ENCODE assay signal across 10 cellular contexts in the genomic region with DNA sequence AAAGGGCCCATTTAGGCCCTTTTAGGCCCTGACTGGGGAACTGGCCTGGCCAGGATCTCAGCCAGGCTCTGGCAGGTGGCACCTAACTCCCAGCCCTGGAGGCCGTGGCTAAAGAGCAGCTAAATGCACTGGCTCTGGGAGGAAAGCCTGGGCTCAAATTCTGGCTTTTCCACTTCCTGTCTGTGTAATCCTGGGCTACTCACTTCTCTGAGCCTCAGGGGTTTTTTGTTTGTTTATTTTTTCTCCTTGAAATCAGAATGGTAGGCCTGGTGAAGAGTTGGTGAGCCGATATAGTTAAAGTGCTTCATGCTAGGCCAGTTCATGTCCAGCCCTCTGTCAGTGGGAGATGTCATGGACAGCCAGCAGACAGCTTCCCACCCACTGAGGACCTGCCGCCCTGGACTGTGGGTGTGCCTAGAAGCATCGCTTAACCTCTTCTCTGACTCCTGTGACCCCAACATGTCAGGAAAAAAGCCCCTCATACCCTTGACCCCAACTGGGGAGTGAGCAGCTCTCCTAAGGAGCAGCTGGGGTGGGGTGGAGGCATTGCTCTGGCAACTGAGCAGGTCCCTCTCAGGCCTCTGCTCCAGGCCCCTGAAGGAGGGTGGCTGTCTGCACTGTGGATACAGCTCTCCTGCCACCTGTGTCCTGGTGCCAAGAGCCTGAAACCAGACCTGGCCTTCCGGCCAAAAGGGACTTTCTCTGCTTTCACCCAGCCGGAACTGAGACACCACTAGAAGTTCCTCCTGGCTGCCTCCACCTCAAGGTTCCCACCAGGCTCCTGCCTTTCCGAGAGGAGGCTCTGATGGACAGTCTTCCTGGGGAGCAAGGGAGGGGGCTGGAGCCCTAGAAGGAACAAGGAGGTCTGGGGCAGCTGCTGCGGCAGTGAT. TPM values are rescaled to one million over a fixed set of nuclear protein-coding genes. Genes with fewer than 3 reads are reported as not detected.
DNase-seq lines count a peak whose midpoint lies in the region; ATAC-seq, FAIRE-seq and TF ChIP-seq lines count a peak whose summit lies in the region.
"Had no signal": no experiment of that assay in that cellular context is flagged by ENCODE, and none has a peak within 500 bp of the region (broad histone marks: within the 10 kb centered on the region; RNA-seq: fewer than 3 reads in every experiment).

No MANE protein-coding gene starts in this region.

- H3K4me2 ChIP-seq in astrocyte (ENCODE audit: low read length) = peak overlapping the region; percentile 48

- H2AFZ ChIP-seq in ACC112 (ENCODE audit: low read length, unreplicated experiment) (no peak overlapping the region), astrocyte (ENCODE audit: low read depth, low read length) (no peak overlapping the region)

- H3K9ac ChIP-seq in astrocyte (ENCODE audit: low read length) (peak overlapping the region; percentile 17), colonic mucosa (ENCODE audit: low read depth in 2 of 2, low read length in 2 of 2) (no peak overlapping the region)

- H3K27me3 ChIP-seq in ACC112 (ENCODE audit: insufficient read depth, low read length) (no peaks in the 10 kb centered on the region), astrocyte (ENCODE audit: insufficient read depth, low read length) (no peaks in the 10 kb centered on the region), colonic mucosa (no peaks in the 10 kb centered on the region)

- H3K36me3 ChIP-seq in ACC112 (ENCODE audit: insufficient read depth, low read length) = no peaks in the 10 kb centered on the region
- H3K36me3 ChIP-seq in astrocyte (ENCODE audit: insufficient read depth, low read length) = peaks cover 4% of the 10 kb centered on the region
- no peaks in the 10 kb centered on the region for H3K36me3 ChIP-seq in colonic mucosa

- H3K27ac ChIP-seq in ACC112 (ENCODE audit: low read depth, low read length) (peak overlapping the region; percentile 24; the same call in 1 of the 2 replicates), astrocyte (ENCODE audit: low read depth, low read length) (peak overlapping the region; percentile 19), colonic mucosa (no peak overlapping the region)

- H3K4me3 ChIP-seq in ACC112 (ENCODE audit: low read depth, low read length) (no peak overlapping the region), astrocyte (ENCODE audit: insufficient read depth, low read depth, low read length) (no peak overlapping the region), colonic mucosa (no peak overlapping the region)

- H3K4me1 ChIP-seq in ACC112 (ENCODE audit: control insufficient read depth, insufficient read depth, low read length, unreplicated experiment) (peaks cover 31% of the 10 kb centered on the region), astrocyte (ENCODE audit: insufficient read depth, low read length) (peaks cover 35% of the 10 kb centered on the region), colonic mucosa (peaks cover 3% of the 10 kb centered on the region)

- H3K9me3 ChIP-seq in astrocyte (ENCODE audit: insufficient read depth, low read depth, low read length) (no peaks in the 10 kb centered on the region), colonic mucosa (no peaks in the 10 kb centered on the region)

- H3K4me3 Mint-ChIP-seq in HFFc6 (peak overlapping the region; percentile 53; the same call in 1 of the 2 replicates), astrocyte (ENCODE audit: unreplicated experiment) (no peak overlapping the region)
- H3K4me3 Mint-ChIP-seq in activated CD8-positive, alpha-beta memory T cell treated with anti-CD3 and anti-CD28 coated beads, Interleukin-2, amount 10 ng/mL, durations not matched to agents 7 days and 5 days = no peak overlapping the region

- CTCF ChIA-PET in activated CD8-positive, alpha-beta memory T cell treated with anti-CD3 and anti-CD28 coated beads, Interleukin-2, amount 10 ng/mL, durations not matched to agents 7 days and 5 days (lab: Charles Lee) = interaction anchor here (0.6 kb wide), 1 partner anchor 353 kb away, joined by 3 read pairs; no protein-coding TSS in a partner anchor

- H3K36me3 Mint-ChIP-seq in HFFc6 (ENCODE audit: low read depth) (peaks cover 7% of the 10 kb centered on the region; the same call in 1 of the 2 replicates), astrocyte (ENCODE audit: low read depth, unreplicated experiment) (peaks cover 9% of the 10 kb centered on the region)
- no peaks in the 10 kb centered on the region for H3K36me3 Mint-ChIP-seq in activated CD8-positive, alpha-beta memory T cell treated with anti-CD3 and anti-CD28 coated beads, Interleukin-2, amount 10 ng/mL, durations not matched to agents 7 days and 5 days

- H3K9me3 Mint-ChIP-seq in HFFc6 (no peaks in the 10 kb centered on the region), astrocyte (ENCODE audit: unreplicated experiment) (no peaks in the 10 kb centered on the region)
- no peaks in the 10 kb centered on the region for H3K9me3 Mint-ChIP-seq in activated CD8-positive, alpha-beta memory T cell treated with anti-CD3 and anti-CD28 coated beads, Interleukin-2, amount 10 ng/mL, durations not matched to agents 7 days and 5 days (ENCODE audit: low read depth)

- peak overlapping the region; percentile 88 for H3K27ac Mint-ChIP-seq in HFFc6
- no peak overlapping the region for H3K27ac Mint-ChIP-seq in astrocyte (ENCODE audit: unreplicated experiment)
- no peak overlapping the region for H3K27ac Mint-ChIP-seq in activated CD8-positive, alpha-beta memory T cell treated with anti-CD3 and anti-CD28 coated beads, Interleukin-2, amount 10 ng/mL, durations not matched to agents 7 days and 5 days

- intact Hi-C loops in colonic mucosa (cut with DNase I) = no loop called here

- FAIRE-seq in astrocyte (lab: Jason Lieb, UNC) = peak; percentile 49

- DNase-seq in HFFc6 (peak; percentile 72), astrocyte (ENCODE audit: low read depth) (no peak), left kidney (ENCODE audit: low read depth, low spot score) (peak; percentile 39), colonic mucosa (no peak), NCI-H2171 (lab: John Stamatoyannopoulos, UW) (no peak)
- DNase-seq in activated CD8-positive, alpha-beta memory T cell treated with anti-CD3 and anti-CD28 coated beads, Interleukin-2, amount 10 ng/mL, durations not matched to agents 7 days and 5 days = no peak
- DNase-seq: activated CD4-positive, alpha-beta T cell treated with anti-CD3 and anti-CD28 coated beads, Interleukin-2, amount 50 U/mL, for 4 hours; NCI-H524 treated with DMSO at 0.1 percent for 48 hours had no signal

- peaks cover 85% of the 10 kb centered on the region for H3K4me1 Mint-ChIP-seq in HFFc6 (ENCODE audit: low read depth)
- H3K4me1 Mint-ChIP-seq in astrocyte (ENCODE audit: low read depth, unreplicated experiment) = peaks cover 49% of the 10 kb centered on the region
- H3K4me1 Mint-ChIP-seq in activated CD8-positive, alpha-beta memory T cell treated with anti-CD3 and anti-CD28 coated beads, Interleukin-2, amount 10 ng/mL, durations not matched to agents 7 days and 5 days = no peaks in the 10 kb centered on the region

- H3K79me2 ChIP-seq in ACC112 (ENCODE audit: control insufficient read depth, insufficient read depth, low read length, unreplicated experiment) = peaks cover 94% of the 10 kb centered on the region
- H3K79me2 ChIP-seq in astrocyte (ENCODE audit: insufficient read depth, low read length) = peaks cover 99% of the 10 kb centered on the region

- TF ChIP-seq CTCF in HFFc6 (IDR thresholded peaks at IDR 0.05) (no peak), astrocyte (IDR thresholded peaks at IDR 0.05; ENCODE audit: insufficient read depth, low read depth, low read length) (no peak), colonic mucosa (IDR thresholded peaks at IDR 0.05) (no peak)

- peaks cover 98% of the 10 kb centered on the region for H4K20me1 ChIP-seq in astrocyte (ENCODE audit: insufficient read depth, low read length)

- no peak for ATAC-seq in activated CD8-positive, alpha-beta memory T cell treated with anti-CD3 and anti-CD28 coated beads, Interleukin-2, amount 10 ng/mL, durations not matched to agents 7 days and 5 days
- ATAC-seq in GM21390 (IDR thresholded peaks at IDR 0.05; ENCODE audit: unreplicated experiment) = no peak

- H3K27me3 Mint-ChIP-seq in HFFc6 (ENCODE audit: insufficient read depth) (no peaks in the 10 kb centered on the region), astrocyte (ENCODE audit: low read depth, unreplicated experiment) (no peaks in the 10 kb centered on the region)
- no peaks in the 10 kb centered on the region for H3K27me3 Mint-ChIP-seq in activated CD8-positive, alpha-beta memory T cell treated with anti-CD3 and anti-CD28 coated beads, Interleukin-2, amount 10 ng/mL, durations not matched to agents 7 days and 5 days

RNA-seq across cellular contexts. Expression of gene MYL9, which starts 57.2 kb away (rescaled TPM):
- 1,000 to 10,000 TPM; 1,181 to 1,631 (median 1,227) TPM for total RNA-seq in HFFc6 (2021; fragmentation: NEBNext Ultra II Directional; extraction: Animal tissue kit (Norgen Biotek cat#: 25700))
- total RNA-seq in astrocyte = 1,166 and 1,247 TPM in 2 replicates
- total RNA-seq in activated CD8-positive, alpha-beta memory T cell treated with anti-CD3 and anti-CD28 coated beads, Interleukin-2, amount 10 ng/mL, durations not matched to agents 7 days and 5 days = under 1 TPM; 0.59 to 0.96 TPM
- 100 to 1,000 TPM in 1 of 2 donors, 10 to 100 TPM in 1; 49.3 to 582 TPM for total RNA-seq in colonic mucosa

Comparison
In these comparisons a context has a peak if more than half of its experiments do, and no peak if none do; other contexts are left out.
1. DNase-seq: peak in HFFc6 (single experiment) and left kidney (single experiment); none in astrocyte (single experiment), activated CD8-positive, alpha-beta memory T cell treated with anti-CD3 and anti-CD28 coated beads, Interleukin-2, amount 10 ng/mL, durations not matched to agents 7 days and 5 days (single experiment), colonic mucosa (single experiment) and NCI-H2171 (single experiment).
2. RNA of gene MYL9, which starts 57.2 kb away (total RNA-seq): 1,166 to 1,247 TPM in astrocyte, 1,181 to 1,631 TPM in HFFc6 and 49.3 to 582 TPM in colonic mucosa; 0.59 to 0.96 TPM in activated CD8-positive, alpha-beta memory T cell treated with anti-CD3 and anti-CD28 coated beads, Interleukin-2, amount 10 ng/mL, durations not matched to agents 7 days and 5 days; every median in the first group is over 10 times any median in the second.